In the genomic region with DNA sequence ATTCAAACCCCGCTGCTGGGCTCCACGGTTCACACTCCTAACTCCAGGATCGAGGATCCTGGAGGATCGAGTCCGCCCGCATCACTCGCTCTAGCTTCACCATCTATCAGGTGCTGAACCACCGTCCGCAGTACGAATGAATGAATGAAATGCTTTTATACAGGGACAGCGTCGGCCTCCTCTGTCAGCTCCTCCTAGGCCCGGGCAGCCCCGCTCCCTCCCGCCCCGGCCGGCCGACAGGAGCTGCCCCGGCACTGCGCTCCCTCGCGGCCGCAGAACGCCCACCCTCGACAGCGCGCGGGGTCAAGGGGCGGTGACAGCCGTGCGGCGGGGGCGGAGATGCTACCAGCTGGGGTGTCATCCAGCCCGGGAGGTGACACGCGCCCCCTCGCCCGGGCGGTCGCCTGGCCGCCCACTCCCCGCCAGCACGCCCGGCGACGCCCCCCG, we compare ENCODE assay signal across 8 cellular contexts. TPM values are rescaled to one million over a fixed set of nuclear protein-coding genes. Genes with fewer than 3 reads are reported as not detected.
DNase-seq lines count a peak whose midpoint lies in the region; ATAC-seq and TF ChIP-seq lines count a peak whose summit lies in the region.

No MANE protein-coding gene starts in this region.

- H3K4me3 Mint-ChIP-seq in mesothelial cell of epicardium: peak overlapping the region; percentile 87

- H3K36me3 Mint-ChIP-seq in mesothelial cell of epicardium: peaks cover 20% of the 10 kb centered on the region

- TF ChIP-seq CTCF in mesothelial cell of epicardium (IDR thresholded peaks at IDR 0.05; ENCODE audit: unreplicated experiment): no peak

- no peaks in the 10 kb centered on the region for H3K27me3 Mint-ChIP-seq in mesothelial cell of epicardium (ENCODE audit: low read depth)

- DNase-seq in NCI-H146 (lab: John Stamatoyannopoulos, UW): peak; percentile 30
- no peak for DNase-seq in NCI-H146 treated with DMSO at 0.1 percent for 48 hours (lab: John Stamatoyannopoulos, UW; ENCODE audit: unreplicated experiment)
- peak; percentile 41 for DNase-seq in NCI-H1105 (lab: John Stamatoyannopoulos, UW)
- DNase-seq in activated CD4-positive, alpha-beta T cell treated with anti-CD3 and anti-CD28 coated beads, Interleukin-2, amount 50 U/mL, for 24 hours (ENCODE audit: low read depth in 1 of 2, low spot score in 1 of 2): peak; percentile 60 to 68
- peak; percentile 60 for DNase-seq in effector CD8-positive, alpha-beta T cell (lab: John Stamatoyannopoulos, UW)
- DNase-seq in mesothelial cell of epicardium (ENCODE audit: low spot score in 2 of 2, unreplicated experiment in 2 of 2): no peak
- peak; percentile 81 to 82 for DNase-seq in stimulated activated CD8-positive, alpha-beta memory T cell treated with anti-CD3 and anti-CD28 coated beads, Interleukin-2, amount 100 ng/mL, for 48 hours (ENCODE audit: low read depth in 2 of 2)

- peaks cover 13% of the 10 kb centered on the region for H3K4me1 Mint-ChIP-seq in mesothelial cell of epicardium

- peak overlapping the region; percentile 86 for H3K27ac Mint-ChIP-seq in mesothelial cell of epicardium

- H3K9me3 Mint-ChIP-seq in mesothelial cell of epicardium: peaks cover 7% of the 10 kb centered on the region

- peak; percentile 60 for ATAC-seq in HG02623 (IDR thresholded peaks at IDR 0.05; ENCODE audit: unreplicated experiment)

RNA-seq across cellular contexts. Expression of gene ZBTB17, which starts 0.5 kb away (rescaled TPM):
- 46.0 to 48.6 TPM (median 48.6 TPM) in 3 replicates for total RNA-seq in mesothelial cell of epicardium

RNA-seq across cellular contexts. Expression of gene SRARP, which starts 28.7 kb away (rescaled TPM):
- not detected in 3 replicates for total RNA-seq in mesothelial cell of epicardium

RNA-seq across cellular contexts. Expression of gene HSPB7, which starts 42.5 kb away (rescaled TPM):
- total RNA-seq in mesothelial cell of epicardium: 5.0 to 6.3 TPM (median 6.3 TPM) in 3 replicates

RNA-seq across cellular contexts. Expression of gene CLCNKA, which starts 46.5 kb away (rescaled TPM):
- total RNA-seq in mesothelial cell of epicardium: 3.0 to 3.5 TPM (median 3.2 TPM) in 3 replicates

Comparison
In these comparisons a context has a peak if more than half of its experiments do, and no peak if none do; other contexts are left out.
1. DNase-seq: peak in NCI-H146 (single experiment), NCI-H1105 (single experiment), activated CD4-positive, alpha-beta T cell treated with anti-CD3 and anti-CD28 coated beads, Interleukin-2, amount 50 U/mL, for 24 hours (2 of 2), effector CD8-positive, alpha-beta T cell (single experiment) and stimulated activated CD8-positive, alpha-beta memory T cell treated with anti-CD3 and anti-CD28 coated beads, Interleukin-2, amount 100 ng/mL, for 48 hours (2 of 2); none in NCI-H146 treated with DMSO at 0.1 percent for 48 hours (single experiment) and mesothelial cell of epicardium (0 of 2).